11 cellular contexts compared by ENCODE assay signal in genomic region chr4:173367285-173367684, GRCh38. TPM values are rescaled to one million over a fixed set of nuclear protein-coding genes. Genes with fewer than 3 reads are reported as not detected.
DNase-seq lines count a peak whose midpoint lies in the region; ATAC-seq, FAIRE-seq and TF ChIP-seq lines count a peak whose summit lies in the region.
"Had no signal": no experiment of that assay in that cellular context is flagged by ENCODE, and none has a peak within 500 bp of the region (broad histone marks: within the 10 kb centered on the region; RNA-seq: fewer than 3 reads in every experiment).

No MANE protein-coding gene starts in this region.

- no peak overlapping the region for H3K4me3 Mint-ChIP-seq in glutamatergic neuron (ENCODE audit: unreplicated experiment)
- H3K4me3 Mint-ChIP-seq: dendritic cell treated with granulocyte-macrophage colony-stimulating factor and Interleukin-4, amounts not matched to agents 40 ng/mL and 50 ng/mL, for 4 days; T-helper 17 cell had no signal

- H4K20me1 ChIP-seq in Loucy (ENCODE audit: insufficient read depth, low read length, poor library complexity, severe bottlenecking) = peaks cover 4% of the 10 kb centered on the region

- H3K9me3 ChIP-seq in Loucy (ENCODE audit: insufficient read depth, low read depth, low read length) = no peaks in the 10 kb centered on the region
- no peaks in the 10 kb centered on the region for H3K9me3 ChIP-seq in esophagus muscularis mucosa

- H3K27ac Mint-ChIP-seq in glutamatergic neuron (ENCODE audit: unreplicated experiment) = no peak overlapping the region
- H3K27ac Mint-ChIP-seq: dendritic cell treated with granulocyte-macrophage colony-stimulating factor and Interleukin-4, amounts not matched to agents 40 ng/mL and 50 ng/mL, for 4 days had no signal

- FAIRE-seq in D721Med (lab: Jason Lieb, UNC) (peak; percentile 6), HTR-8/SVneo (lab: Jason Lieb, UNC) (no peak)
- FAIRE-seq: G401.6 had no signal

- peak; percentile 16 for ATAC-seq in GM19043 (IDR thresholded peaks at IDR 0.05; ENCODE audit: low read depth, unreplicated experiment)
- no peak for ATAC-seq in GM21528 (IDR thresholded peaks at IDR 0.05; ENCODE audit: low FRiP score, unreplicated experiment)
- ATAC-seq: T-helper 17 cell had no signal

- H3K36me3 Mint-ChIP-seq in glutamatergic neuron (ENCODE audit: unreplicated experiment) = no peaks in the 10 kb centered on the region

- H3K27me3 ChIP-seq in Loucy (ENCODE audit: insufficient read depth, low read length, poor library complexity, severe bottlenecking) (no peaks in the 10 kb centered on the region), esophagus muscularis mucosa (no peaks in the 10 kb centered on the region)

- H3K79me2 ChIP-seq in Loucy (ENCODE audit: insufficient read depth, low read length) = peaks cover 68% of the 10 kb centered on the region

- no peak for TF ChIP-seq POLR2A in esophagus muscularis mucosa (IDR thresholded peaks at IDR 0.05; ENCODE audit: low read depth)

- H3K9me2 ChIP-seq in Loucy (replicated peaks; ENCODE audit: low read depth, low read length) = no peaks in the 10 kb centered on the region

- peak overlapping the region; percentile 98 for H3K9ac ChIP-seq in Loucy (ENCODE audit: low read depth, low read length, poor library complexity, severe bottlenecking)

- intact Hi-C loops in esophagus muscularis mucosa (cut with DNase I) = no loop called here

- H3K9me3 Mint-ChIP-seq in glutamatergic neuron (ENCODE audit: unreplicated experiment) = peaks cover 21% of the 10 kb centered on the region
- H3K9me3 Mint-ChIP-seq: dendritic cell treated with granulocyte-macrophage colony-stimulating factor and Interleukin-4, amounts not matched to agents 40 ng/mL and 50 ng/mL, for 4 days had no signal

- no peak for TF ChIP-seq CTCF in D721Med (IDR thresholded peaks at IDR 0.05; ENCODE audit: insufficient read depth, missing control alignments)
- TF ChIP-seq CTCF in Loucy (conservative IDR thresholded peaks at IDR 0.05; ENCODE audit: low read length) = no peak
- no peak for TF ChIP-seq CTCF in esophagus muscularis mucosa (IDR thresholded peaks at IDR 0.05)
- TF ChIP-seq CTCF in glutamatergic neuron (IDR thresholded peaks at IDR 0.05; ENCODE audit: partially characterized antibody, unreplicated experiment) = no peak

- H3K36me3 ChIP-seq in Loucy (ENCODE audit: insufficient read depth, low read length) (no peaks in the 10 kb centered on the region), esophagus muscularis mucosa (no peaks in the 10 kb centered on the region)

- H3K4me1 ChIP-seq in Loucy (ENCODE audit: insufficient read depth, low read length, poor library complexity, severe bottlenecking) (peaks cover 37% of the 10 kb centered on the region), esophagus muscularis mucosa (peaks cover 14 to 35% (median 25%) of the 10 kb centered on the region in 4 donors)

- H3K27me3 Mint-ChIP-seq in glutamatergic neuron (ENCODE audit: unreplicated experiment) = peaks cover 8% of the 10 kb centered on the region
- H3K27me3 Mint-ChIP-seq: dendritic cell treated with granulocyte-macrophage colony-stimulating factor and Interleukin-4, amounts not matched to agents 40 ng/mL and 50 ng/mL, for 4 days; T-helper 17 cell had no signal

- H3K4me2 ChIP-seq in Loucy (ENCODE audit: low read depth, low read length, poor library complexity, severe bottlenecking) = peak overlapping the region; percentile 94

- no peak for TF ChIP-seq EP300 in esophagus muscularis mucosa (IDR thresholded peaks at IDR 0.05)

- H2AFZ ChIP-seq in Loucy (ENCODE audit: low read length) = no peak overlapping the region

- DNase-seq in D721Med (ENCODE audit: insufficient read length, low spot score) = no peak
- no peak for DNase-seq in esophagus muscularis mucosa (ENCODE audit: extremely low spot score)
- no peak for DNase-seq in SIG-M5 (lab: John Stamatoyannopoulos, UW)
- no peak for DNase-seq in glutamatergic neuron
- DNase-seq in HTR-8/SVneo (ENCODE audit: insufficient read length, low spot score) = no peak
- DNase-seq: T-helper 17 cell had no signal

- H3K27ac ChIP-seq in esophagus muscularis mucosa (replicated peaks in 1 of 4) = peak overlapping the region; percentile 14 to 95 (median 91)

- H3K4me3 ChIP-seq in Loucy (ENCODE audit: low read length, poor library complexity, severe bottlenecking) (peak overlapping the region; percentile 98), esophagus muscularis mucosa (peak overlapping the region in 2 of 4 donors; percentile 87 to 88)

- no peaks in the 10 kb centered on the region for H3F3A ChIP-seq in Loucy (ENCODE audit: low read depth)

- no peaks in the 10 kb centered on the region for H3K4me1 Mint-ChIP-seq in glutamatergic neuron (ENCODE audit: low read depth, unreplicated experiment)

RNA-seq across cellular contexts. Expression of gene SAP30, which starts 3.5 kb away (rescaled TPM):
- total RNA-seq in esophagus muscularis mucosa (10 to 100 TPM; 39.6 to 56.2 (median 43.7) TPM), glutamatergic neuron (ENCODE audit: unreplicated experiment) (24.1 TPM)

RNA-seq across cellular contexts. Expression of gene SCRG1, which starts 31.6 kb away (rescaled TPM):
- 1 to 10 TPM; 2.3 to 3.0 (median 2.7) TPM for total RNA-seq in esophagus muscularis mucosa
- total RNA-seq in glutamatergic neuron (ENCODE audit: unreplicated experiment) = not detected
- total RNA-seq: T-helper 17 cell had no signal

RNA-seq across cellular contexts. Expression of gene HMGB2, which starts 33.1 kb away (rescaled TPM):
- total RNA-seq in esophagus muscularis mucosa (10 to 100 TPM; 35.7 to 69.7 (median 46.2) TPM), glutamatergic neuron (ENCODE audit: unreplicated experiment) (66.9 TPM)
